In genomic region chr5:149714877-149715502, GRCh38 we compare ENCODE assay signal across 22 cellular contexts.
"Had no signal": no experiment of that assay in that cellular context is flagged by ENCODE, and none has a peak within 500 bp of the region (broad histone marks: within the 10 kb centered on the region; RNA-seq: fewer than 3 reads in every experiment).

No MANE protein-coding gene starts in this region.

- H3K36me3 ChIP-seq: gastrocnemius medialis, lower lobe of right lung, right lobe of liver, thyroid gland, upper lobe of left lung, uterus had no signal

- H3K4me2 ChIP-seq: smooth muscle cell had no signal

- H3K4me1 ChIP-seq: gastrocnemius medialis, lower lobe of right lung, right lobe of liver, thyroid gland, upper lobe of left lung, uterus had no signal

- DNase-seq: cortex of kidney; effector memory CD8-positive, alpha-beta T cell; foreskin fibroblast; gastrocnemius medialis; left ventricle myocardium superior; lower lobe of right lung; naive B cell; nephron progenitor cell; nucleus accumbens; right lobe of liver; stimulated activated CD4-positive, alpha-beta T cell treated with anti-CD3 and anti-CD28 coated beads, Interleukin-12 subunit alpha, Interleukin-12 subunit beta, amount 100 ng/mL, for 4 hours; stimulated activated CD4-positive, alpha-beta T cell treated with anti-CD3 and anti-CD28 coated beads, Interleukin-1b, Interleukin-23, amount 100 ng/mL, for 48 hours; stimulated activated CD4-positive, alpha-beta T cell treated with anti-CD3 and anti-CD28 coated beads, Interleukin-4, amount 100 ng/mL, for 1 hour; stimulated activated CD8-positive, alpha-beta memory T cell treated with anti-CD3 and anti-CD28 coated beads, Interleukin-4, amount 100 ng/mL, for 48 hours; stimulated activated naive CD4-positive, alpha-beta T cell; stimulated activated naive CD8-positive, alpha-beta T cell treated with anti-CD3 and anti-CD28 coated beads, Interleukin-15, amount 100 ng/mL, for 72 hours; thyroid gland; upper lobe of left lung; uterus had no signal

- FAIRE-seq: endometrium, keratinocyte had no signal

- ATAC-seq: effector memory CD8-positive, alpha-beta T cell; gastrocnemius medialis; left ventricle myocardium superior; lower lobe of right lung; stimulated activated naive CD8-positive, alpha-beta T cell treated with anti-CD3 and anti-CD28 coated beads, Interleukin-15, amount 100 ng/mL, for 72 hours had no signal

- H3K27ac ChIP-seq: gastrocnemius medialis, lower lobe of right lung, right lobe of liver, thyroid gland, upper lobe of left lung, uterus had no signal

- H3K9me3 ChIP-seq: gastrocnemius medialis, lower lobe of right lung, right lobe of liver, thyroid gland, upper lobe of left lung, uterus had no signal

- H3K4me3 ChIP-seq: gastrocnemius medialis, lower lobe of right lung, right lobe of liver, smooth muscle cell, thyroid gland, upper lobe of left lung, uterus had no signal

- H3K27me3 ChIP-seq: gastrocnemius medialis, right lobe of liver, thyroid gland, upper lobe of left lung, uterus had no signal
